In genomic region chr10:3750352-3750816, GRCh38 we compare ENCODE assay signal across 13 cellular contexts. TPM values are rescaled to one million over a fixed set of nuclear protein-coding genes. Genes with fewer than 3 reads are reported as not detected.
DNase-seq lines count a peak whose midpoint lies in the region; ATAC-seq and TF ChIP-seq lines count a peak whose summit lies in the region.
"Had no signal": no experiment of that assay in that cellular context is flagged by ENCODE, and none has a peak within 500 bp of the region (broad histone marks: within the 10 kb centered on the region; RNA-seq: fewer than 3 reads in every experiment).

No MANE protein-coding gene starts in this region.

- H4K8ac ChIP-seq in mesenchymal stem cell (ENCODE audit: low read length), result no peak overlapping the region

- no peak overlapping the region for H2BK12ac ChIP-seq in mesenchymal stem cell (ENCODE audit: low read length in 2 of 2)

- no peaks in the 10 kb centered on the region for H3K36me3 ChIP-seq in adrenal gland (replicated peaks in 1 of 2)
- H3K36me3 ChIP-seq in mesenchymal stem cell (ENCODE audit: control insufficient read depth in 1 of 2, insufficient read depth in 2 of 2, low read depth in 1 of 2, low read length in 2 of 2), result no peaks in the 10 kb centered on the region
- no peaks in the 10 kb centered on the region for H3K36me3 ChIP-seq in stomach smooth muscle (ENCODE audit: control insufficient read depth in 2 of 2, insufficient read depth in 2 of 2, low read length in 2 of 2)
- no peaks in the 10 kb centered on the region for H3K36me3 ChIP-seq in CD8-positive, alpha-beta memory T cell (ENCODE audit: insufficient read depth, low read length)

- no peak overlapping the region for H2AFZ ChIP-seq in mesenchymal stem cell (ENCODE audit: low read depth, low read length)

- no peaks in the 10 kb centered on the region for H3K79me1 ChIP-seq in mesenchymal stem cell (replicated peaks; ENCODE audit: low read length, poor library complexity, severe bottlenecking)

- H3K18ac ChIP-seq in mesenchymal stem cell (ENCODE audit: low read depth in 1 of 2, low read length in 2 of 2), result no peak overlapping the region

- no peaks in the 10 kb centered on the region for H3K9me3 ChIP-seq in adrenal gland (replicated peaks in 1 of 3)
- no peaks in the 10 kb centered on the region for H3K9me3 ChIP-seq in mesenchymal stem cell (ENCODE audit: control insufficient read depth, low read length)
- H3K9me3 ChIP-seq in stomach smooth muscle (ENCODE audit: control insufficient read depth in 2 of 2, low read length in 2 of 2), result no peaks in the 10 kb centered on the region
- H3K9me3 ChIP-seq in CD8-positive, alpha-beta memory T cell (ENCODE audit: low read length), result no peaks in the 10 kb centered on the region

- H3K14ac ChIP-seq in mesenchymal stem cell (ENCODE audit: low read length in 2 of 2), result no peak overlapping the region

- H3K36me3 Mint-ChIP-seq in CD8-positive, alpha-beta memory T cell, result no peaks in the 10 kb centered on the region
- H3K36me3 Mint-ChIP-seq: CD4-positive, CD25-positive, alpha-beta regulatory T cell had no signal

- H3K4me1 Mint-ChIP-seq in CD8-positive, alpha-beta memory T cell, result peaks cover 0 to 8% (median 6%) of the 10 kb centered on the region in 3 donors

- H3K27me3 ChIP-seq in adrenal gland (no peaks in the 10 kb centered on the region), mesenchymal stem cell (ENCODE audit: control insufficient read depth in 1 of 2, insufficient read depth in 1 of 2, low read length in 2 of 2) (no peaks in the 10 kb centered on the region), stomach smooth muscle (ENCODE audit: control insufficient read depth in 1 of 2, insufficient read depth in 2 of 2, low read length in 2 of 2) (no peaks in the 10 kb centered on the region)
- no peaks in the 10 kb centered on the region for H3K27me3 ChIP-seq in CD8-positive, alpha-beta memory T cell (ENCODE audit: insufficient read depth, low read length, poor library complexity, severe bottlenecking)

- H3K4me3 ChIP-seq in adrenal gland (peak overlapping the region in 1 of 4 donors; percentile 38), mesenchymal stem cell (ENCODE audit: insufficient read depth in 1 of 2, low read depth in 1 of 2, low read length in 2 of 2) (peak overlapping the region in 1 of 2 experiments; percentile 52), stomach smooth muscle (ENCODE audit: low read length in 2 of 2) (peak overlapping the region; percentile 69 to 76)
- H3K4me3 ChIP-seq in CD8-positive, alpha-beta memory T cell (ENCODE audit: low read length), result no peak overlapping the region

- no peak overlapping the region for H3K4me3 Mint-ChIP-seq in CD8-positive, alpha-beta memory T cell
- H3K4me3 Mint-ChIP-seq: activated T-cell treated with anti-CD3 and anti-CD28 coated beads, Interleukin-2, amount 50 U/mL, for 72 hours; CD4-positive, CD25-positive, alpha-beta regulatory T cell had no signal

- H2BK120ac ChIP-seq in mesenchymal stem cell (ENCODE audit: low read depth, low read length), result no peak overlapping the region

- H3K27ac Mint-ChIP-seq in CD8-positive, alpha-beta memory T cell, result peak overlapping the region in 2 of 8 donors; percentile 8 to 30
- H3K27ac Mint-ChIP-seq: activated T-cell treated with anti-CD3 and anti-CD28 coated beads, Interleukin-2, amount 50 U/mL, for 72 hours; CD4-positive, CD25-positive, alpha-beta regulatory T cell had no signal

- ATAC-seq in GM21423 (IDR thresholded peaks at IDR 0.05; ENCODE audit: unreplicated experiment) (peak; percentile 14), HG03521 (IDR thresholded peaks at IDR 0.05; ENCODE audit: unreplicated experiment) (no peak)
- ATAC-seq: activated CD4-positive, CD25-positive, alpha-beta regulatory T cell treated with anti-CD3 and anti-CD28 coated beads, Interleukin-2, amount 50 U/mL, for 24 hours; activated T-cell treated with anti-CD3 and anti-CD28 coated beads, Interleukin-2, amount 50 U/mL, for 72 hours had no signal

- H3K9me3 Mint-ChIP-seq in CD8-positive, alpha-beta memory T cell, result no peaks in the 10 kb centered on the region
- H3K9me3 Mint-ChIP-seq: activated T-cell treated with anti-CD3 and anti-CD28 coated beads, Interleukin-2, amount 50 U/mL, for 72 hours; CD4-positive, CD25-positive, alpha-beta regulatory T cell had no signal

- H2BK15ac ChIP-seq in mesenchymal stem cell (ENCODE audit: low read depth, poor library complexity, severe bottlenecking), result no peak overlapping the region

- H3K9ac ChIP-seq in mesenchymal stem cell (ENCODE audit: low read length) (peak overlapping the region; percentile 60), stomach smooth muscle (ENCODE audit: low read length in 2 of 2) (peak overlapping the region in 1 of 2 donors; percentile 64)

- CTCF ChIA-PET in CD8-positive, alpha-beta memory T cell (lab: Charles Lee), result no interaction called here

- H3K27ac ChIP-seq in adrenal gland, result peak overlapping the region in 4 of 5 donors; percentile 19 to 69 (median 56)
- H3K27ac ChIP-seq in mesenchymal stem cell (ENCODE audit: low read length, poor library complexity, severe bottlenecking), result peak overlapping the region; percentile 75
- peak overlapping the region; percentile 69 for H3K27ac ChIP-seq in stomach smooth muscle (ENCODE audit: low read length)
- H3K27ac ChIP-seq in CD8-positive, alpha-beta memory T cell (ENCODE audit: low read depth, low read length), result no peak overlapping the region

- H3K27me3 Mint-ChIP-seq in CD8-positive, alpha-beta memory T cell, result peaks cover 0 to 4% of the 10 kb centered on the region in 2 donors
- H3K27me3 Mint-ChIP-seq: CD4-positive, CD25-positive, alpha-beta regulatory T cell had no signal

- WGBS in adrenal gland, 4 donors, result 89 to 90% (median 90%) methylated on average over 4 of the region's 4 CpGs
- 97% methylated on average over 3 of the region's 4 CpGs for WGBS in mesenchymal stem cell

- POLR2A ChIA-PET in CD8-positive, alpha-beta memory T cell (lab: Charles Lee), result interaction anchor here (1.0 kb wide), 1 partner anchor 25 kb away, joined by 3 read pairs; no protein-coding TSS in a partner anchor

- H2BK5ac ChIP-seq in mesenchymal stem cell (ENCODE audit: low read depth, low read length, poor library complexity, severe bottlenecking), result no peak overlapping the region

- no peak overlapping the region for H2AK5ac ChIP-seq in mesenchymal stem cell (ENCODE audit: low read length, severe bottlenecking)

- no peak overlapping the region for H3K23ac ChIP-seq in mesenchymal stem cell (ENCODE audit: low read length in 2 of 2)

- no peak for TF ChIP-seq CTCF in adrenal gland (IDR thresholded peaks at IDR 0.05)

- intact Hi-C loops in adrenal gland (cut with DNase I), result no loop called here

- no peak overlapping the region for H4K91ac ChIP-seq in mesenchymal stem cell (ENCODE audit: low read length)

- no peak overlapping the region for H3K4ac ChIP-seq in mesenchymal stem cell (ENCODE audit: low read depth in 1 of 2, low read length in 2 of 2)

- H3K4me1 ChIP-seq in adrenal gland (replicated peaks in 1 of 2) (peaks cover 6 to 38% of the 10 kb centered on the region in 2 donors), mesenchymal stem cell (ENCODE audit: control insufficient read depth, insufficient read depth, low read depth, low read length) (peaks cover 12% of the 10 kb centered on the region), stomach smooth muscle (ENCODE audit: control insufficient read depth, insufficient read depth, low read length) (peaks cover 16% of the 10 kb centered on the region)
- no peaks in the 10 kb centered on the region for H3K4me1 ChIP-seq in CD8-positive, alpha-beta memory T cell (ENCODE audit: insufficient read depth, low read length)

- DNase-seq in adrenal gland (no peak), mesenchymal stem cell (no peak), NCI-H187 (lab: John Stamatoyannopoulos, UW) (no peak), NCI-H524 treated with DMSO at 0.1 percent for 48 hours (lab: John Stamatoyannopoulos, UW) (no peak)
- no peak for DNase-seq in CD8-positive, alpha-beta memory T cell
- DNase-seq: activated T-cell treated with anti-CD3 and anti-CD28 coated beads, Interleukin-2, amount 50 U/mL, for 72 hours; CD4-positive, CD25-positive, alpha-beta regulatory T cell; effector CD4-positive, alpha-beta T cell; stimulated activated CD8-positive, alpha-beta memory T cell treated with anti-CD3 and anti-CD28 coated beads, Interleukin-4, amount 100 ng/mL, for 48 hours had no signal

- TF ChIP-seq POLR2A in adrenal gland (IDR thresholded peaks at IDR 0.05), result no peak

- H3K4me2 ChIP-seq in mesenchymal stem cell (ENCODE audit: low read length, poor library complexity, severe bottlenecking), result no peak overlapping the region

RNA-seq across cellular contexts. Expression of gene KLF6, which starts 34.6 kb away (rescaled TPM):
- 10 to 100 TPM; 14.4 to 70.2 (median 38.9) TPM for total RNA-seq in adrenal gland
- polyA plus RNA-seq in adrenal gland, result 10 to 100 TPM; 14.9 to 25.2 (median 18.0) TPM
- polyA plus RNA-seq in mesenchymal stem cell (2013, experiment 1 of 2), result 195 TPM
- polyA plus RNA-seq in mesenchymal stem cell (2013, experiment 2 of 2), result 183 TPM
- total RNA-seq in CD8-positive, alpha-beta memory T cell, result 100 to 1,000 TPM; 187 to 192 TPM
- 883 TPM for polyA plus RNA-seq in CD8-positive, alpha-beta memory T cell
